Comparison of ENCODE assay signal across 24 cellular contexts in genomic region chr12:50049254-50050118, GRCh38. TPM values are rescaled to one million over a fixed set of nuclear protein-coding genes. Genes with fewer than 3 reads are reported as not detected.
A peak's percentile ranks its signal among the peaks of the same experiment; 100 is the strongest.
DNase-seq lines count a peak whose midpoint lies in the region; ATAC-seq and TF ChIP-seq lines count a peak whose summit lies in the region.
"Had no signal": no experiment of that assay in that cellular context is flagged by ENCODE, and none has a peak within 500 bp of the region (broad histone marks: within the 10 kb centered on the region; RNA-seq: fewer than 3 reads in every experiment).

No MANE protein-coding gene starts in this region.

- H3K27me3 ChIP-seq in NT2/D1 (ENCODE audit: insufficient read depth, insufficient read length) (peaks cover 61% of the 10 kb centered on the region), hepatocyte (peaks cover 11% of the 10 kb centered on the region), smooth muscle cell (ENCODE audit: low read depth) (peaks cover 11% of the 10 kb centered on the region)
- H3K27me3 ChIP-seq: dorsolateral prefrontal cortex had no signal

- H3K4me2 ChIP-seq in hepatocyte (peak overlapping the region; percentile 68), smooth muscle cell (peak overlapping the region; percentile 90)

- DNase-seq in NT2/D1 (ENCODE audit: low read depth, low spot score), result no peak
- DNase-seq in hepatocyte (ENCODE audit: low spot score), result no peak
- DNase-seq in smooth muscle cell (lab: John Stamatoyannopoulos, UW; ENCODE audit: unreplicated experiment), result no peak
- no peak for DNase-seq in middle frontal gyrus (ENCODE audit: extremely low spot score, low spot score)
- no peak for DNase-seq in GM10248 (ENCODE audit: extremely low spot score)
- DNase-seq: activated CD8-positive, alpha-beta T cell treated with anti-CD3 and anti-CD28 coated beads, Interleukin-2, amount 10 ng/mL, durations not matched to agents 7 days and 5 days; activated naive CD4-positive, alpha-beta T cell treated with anti-CD3 and anti-CD28 coated beads, Interleukin-2, amount 50 U/mL, for 16 hours; COR-L47; GOT3; immature natural killer cell; NCI-H1092 treated with DMSO at 0.1 percent for 48 hours; NCI-H187 treated with DMSO at 0.1 percent for 48 hours; NCI-H510A treated with DMSO at 0.1 percent for 48 hours; stimulated activated CD4-positive, alpha-beta T cell treated with anti-CD3 and anti-CD28 coated beads, Interleukin-4, amount 100 ng/mL, for 24 hours had no signal

- WGBS in hepatocyte (ENCODE audit: low lambda C conversion rate, missing lambda C conversion rate), result 89% methylated on average over 3 of the region's 3 CpGs
- WGBS in smooth muscle cell (ENCODE audit: low lambda C conversion rate), result 89% methylated on average over 3 of the region's 3 CpGs

- H3K9me3 ChIP-seq in HEK293 (ENCODE audit: control insufficient read depth, insufficient read depth, low read depth, low read length) (no peaks in the 10 kb centered on the region), NT2/D1 (ENCODE audit: insufficient read depth, low read length) (no peaks in the 10 kb centered on the region), hepatocyte (ENCODE audit: low read depth) (no peaks in the 10 kb centered on the region), smooth muscle cell (replicated peaks; ENCODE audit: low read depth) (no peaks in the 10 kb centered on the region)
- H3K9me3 ChIP-seq: BLaER1 treated with 17β-estradiol and CSF1 and Interleukin-3, amounts not matched to agents 10 nM and 100 nM; gastrocnemius medialis; psoas muscle; thyroid gland had no signal

- H3K9ac ChIP-seq in NT2/D1 (ENCODE audit: insufficient read length, low read depth) (peak overlapping the region; percentile 75), smooth muscle cell (ENCODE audit: low read depth) (no peak overlapping the region)
- H3K9ac ChIP-seq: BLaER1 treated with 17β-estradiol and CSF1 and Interleukin-3, amounts not matched to agents 10 nM and 100 nM had no signal

- H2AFZ ChIP-seq in hepatocyte (no peak overlapping the region), smooth muscle cell (ENCODE audit: low read depth) (no peak overlapping the region)

- no peak for ATAC-seq in GM21723 (IDR thresholded peaks at IDR 0.05; ENCODE audit: unreplicated experiment)
- ATAC-seq: activated CD4-positive, alpha-beta T cell treated with anti-CD3 and anti-CD28 coated beads for 36 hours; activated CD8-positive, alpha-beta T cell treated with anti-CD3 and anti-CD28 coated beads, Interleukin-2, amount 10 ng/mL, durations not matched to agents 7 days and 5 days; activated T-helper 17 cell treated with anti-CD3 and anti-CD28 coated beads, Interleukin-2, amount 50 U/mL, for 72 hours had no signal

- H4K20me1 ChIP-seq in hepatocyte (ENCODE audit: insufficient read depth, poor library complexity, severe bottlenecking) (no peaks in the 10 kb centered on the region), smooth muscle cell (ENCODE audit: low read depth) (no peaks in the 10 kb centered on the region)
- H4K20me1 ChIP-seq: BLaER1 treated with 17β-estradiol and CSF1 and Interleukin-3, amounts not matched to agents 10 nM and 100 nM had no signal

- POLR2A ChIA-PET in HEK293 (lab: Yijun Ruan, JAX), result interaction anchor here (0.6 to 0.7 kb wide), 2 partner anchors 16 to 228 kb away, joined by 4 to 5 read pairs; no protein-coding TSS in a partner anchor
- POLR2A ChIA-PET in GM10248 (lab: Yijun Ruan, JAX), result interaction anchor here (0.6 kb wide), 1 partner anchor 142 kb away, joined by 7 read pairs; no protein-coding TSS in a partner anchor

- H3K4me1 ChIP-seq in HEK293 (ENCODE audit: control insufficient read depth, insufficient read depth, low read length), result no peaks in the 10 kb centered on the region
- H3K4me1 ChIP-seq in NT2/D1 (ENCODE audit: insufficient read depth, insufficient read length), result peaks cover 11% of the 10 kb centered on the region
- peaks cover 15% of the 10 kb centered on the region for H3K4me1 ChIP-seq in hepatocyte (ENCODE audit: insufficient read depth)
- peaks cover 14% of the 10 kb centered on the region for H3K4me1 ChIP-seq in smooth muscle cell (ENCODE audit: low read depth)
- H3K4me1 ChIP-seq: gastrocnemius medialis, psoas muscle had no signal

- H3K79me2 ChIP-seq in hepatocyte (no peaks in the 10 kb centered on the region), smooth muscle cell (ENCODE audit: low read depth) (no peaks in the 10 kb centered on the region)

- no peaks in the 10 kb centered on the region for H3F3A ChIP-seq in smooth muscle cell (ENCODE audit: low read depth)

- H3K4me3 ChIP-seq in HEK293 (ENCODE audit: low read depth, low read length) (no peak overlapping the region), NT2/D1 (ENCODE audit: insufficient read length, low read depth) (peak overlapping the region; percentile 52), hepatocyte (no peak overlapping the region), smooth muscle cell (no peak overlapping the region)

- H3K36me3 ChIP-seq in HEK293 (ENCODE audit: control insufficient read depth in 2 of 2, insufficient read depth in 1 of 2, low read length in 2 of 2) (no peaks in the 10 kb centered on the region), NT2/D1 (ENCODE audit: insufficient read depth, insufficient read length, low read length) (no peaks in the 10 kb centered on the region), hepatocyte (replicated peaks; ENCODE audit: insufficient read depth, low read depth) (no peaks in the 10 kb centered on the region), smooth muscle cell (ENCODE audit: low read depth) (no peaks in the 10 kb centered on the region)
- H3K36me3 ChIP-seq: BLaER1 treated with 17β-estradiol and CSF1 and Interleukin-3, amounts not matched to agents 10 nM and 100 nM; gastrocnemius medialis; thyroid gland had no signal

- CTCF ChIA-PET in HEK293 (lab: Yijun Ruan, JAX) (interaction anchor here (0.9 to 4.1 kb wide), 4 partner anchors 11 to 182 kb away, joined by 3 to 55 read pairs (median 6); no protein-coding TSS in a partner anchor), GM10248 (lab: Yijun Ruan, JAX) (interaction anchor here (0.9 to 8.0 kb wide), 9 partner anchors 8 to 83 kb away, joined by 3 to 161 read pairs (median 6); partner anchors contain the start of genes AQP5 and SMARCD1)

- TF ChIP-seq CTCF in HEK293 (tag by site-specific recombination; IDR thresholded peaks at IDR 0.05) (no peak), hepatocyte (IDR thresholded peaks at IDR 0.05; ENCODE audit: poor library complexity) (no peak), smooth muscle cell (IDR thresholded peaks at IDR 0.05; ENCODE audit: borderline replicate concordance, insufficient read depth, poor library complexity, severe bottlenecking) (no peak), GM10248 (IDR thresholded peaks at IDR 0.05; ENCODE audit: control extremely low read depth, extremely low read depth, low read depth, missing control alignments) (no peak)

- H3K9me2 ChIP-seq in hepatocyte (replicated peaks; ENCODE audit: insufficient read depth), result no peaks in the 10 kb centered on the region

- H3K27ac ChIP-seq in HEK293 (ENCODE audit: extremely low read depth, low read depth, low read length) (no peak overlapping the region), hepatocyte (no peak overlapping the region), smooth muscle cell (ENCODE audit: low read depth) (no peak overlapping the region)
- H3K27ac ChIP-seq: BLaER1 treated with 17β-estradiol and CSF1 and Interleukin-3, amounts not matched to agents 10 nM and 100 nM; gastrocnemius medialis; psoas muscle; thyroid gland had no signal

TF ChIP-seq in HEK293, 187 proteins besides CTCF, POLR2A, EP300 and RAD21:
- TF ChIP-seq ZFP3 (tag by site-specific recombination; IDR thresholded peaks at IDR 0.05; ENCODE audit: low read depth) (peak; percentile 77), ZBTB8A (tag by site-specific recombination; IDR thresholded peaks at IDR 0.05) (no peak), ZNF433 (tag by site-specific recombination; IDR thresholded peaks at IDR 0.05; ENCODE audit: low read depth) (no peak), ZNF664 (tag by site-specific recombination; IDR thresholded peaks at IDR 0.05) (peak; percentile 92)

RNA-seq across cellular contexts. Expression of gene ASIC1, which starts 7.9 kb away (rescaled TPM):
- 2.4 and 3.1 TPM in 2 replicates for total RNA-seq in hepatocyte
- 4.6 and 6.7 TPM in 2 replicates for polyA plus RNA-seq in hepatocyte
- 0.36 and 0.45 TPM in 2 replicates for total RNA-seq in smooth muscle cell
- polyA plus RNA-seq in smooth muscle cell, result 0.69 and 1.5 TPM in 2 replicates
- polyA plus RNA-seq: immature natural killer cell had no signal

RNA-seq across cellular contexts. Expression of gene RACGAP1, which starts 24.2 kb away (rescaled TPM):
- total RNA-seq in hepatocyte (22.1 and 22.2 TPM in 2 replicates), smooth muscle cell (18.3 and 52.3 TPM in 2 replicates)
- polyA plus RNA-seq in hepatocyte (12.6 and 17.3 TPM in 2 replicates), smooth muscle cell (11.4 and 13.7 TPM in 2 replicates)

RNA-seq across cellular contexts. Expression of gene SMARCD1, which starts 35.7 kb away (rescaled TPM):
- total RNA-seq in hepatocyte (33.4 and 44.0 TPM in 2 replicates), smooth muscle cell (39.6 and 47.8 TPM in 2 replicates)
- polyA plus RNA-seq in hepatocyte (26.1 and 27.9 TPM in 2 replicates), smooth muscle cell (24.1 and 28.3 TPM in 2 replicates)

RNA-seq across cellular contexts. Expression of gene GPD1, which starts 54.3 kb away (rescaled TPM):
- 46.8 and 64.1 TPM in 2 replicates for total RNA-seq in hepatocyte
- polyA plus RNA-seq in hepatocyte, result 20.4 and 30.6 TPM in 2 replicates
- total RNA-seq in smooth muscle cell, result not detected in 2 replicates
- polyA plus RNA-seq in smooth muscle cell, result 0.24 TPM in 1 of 2 replicates, not detected in the other
- total RNA-seq: chondrocyte had no signal
